ENCODE assay signal across 1 cellular context in genomic region chr2:215680605-215681598, GRCh38.
TF ChIP-seq lines count a peak whose summit lies in the region.

No MANE protein-coding gene starts in this region.

TF ChIP-seq in HepG2, 621 proteins besides CTCF, POLR2A, EP300 and RAD21 (continued from another document and continues in another):
- TF ChIP-seq, protein P1, sequence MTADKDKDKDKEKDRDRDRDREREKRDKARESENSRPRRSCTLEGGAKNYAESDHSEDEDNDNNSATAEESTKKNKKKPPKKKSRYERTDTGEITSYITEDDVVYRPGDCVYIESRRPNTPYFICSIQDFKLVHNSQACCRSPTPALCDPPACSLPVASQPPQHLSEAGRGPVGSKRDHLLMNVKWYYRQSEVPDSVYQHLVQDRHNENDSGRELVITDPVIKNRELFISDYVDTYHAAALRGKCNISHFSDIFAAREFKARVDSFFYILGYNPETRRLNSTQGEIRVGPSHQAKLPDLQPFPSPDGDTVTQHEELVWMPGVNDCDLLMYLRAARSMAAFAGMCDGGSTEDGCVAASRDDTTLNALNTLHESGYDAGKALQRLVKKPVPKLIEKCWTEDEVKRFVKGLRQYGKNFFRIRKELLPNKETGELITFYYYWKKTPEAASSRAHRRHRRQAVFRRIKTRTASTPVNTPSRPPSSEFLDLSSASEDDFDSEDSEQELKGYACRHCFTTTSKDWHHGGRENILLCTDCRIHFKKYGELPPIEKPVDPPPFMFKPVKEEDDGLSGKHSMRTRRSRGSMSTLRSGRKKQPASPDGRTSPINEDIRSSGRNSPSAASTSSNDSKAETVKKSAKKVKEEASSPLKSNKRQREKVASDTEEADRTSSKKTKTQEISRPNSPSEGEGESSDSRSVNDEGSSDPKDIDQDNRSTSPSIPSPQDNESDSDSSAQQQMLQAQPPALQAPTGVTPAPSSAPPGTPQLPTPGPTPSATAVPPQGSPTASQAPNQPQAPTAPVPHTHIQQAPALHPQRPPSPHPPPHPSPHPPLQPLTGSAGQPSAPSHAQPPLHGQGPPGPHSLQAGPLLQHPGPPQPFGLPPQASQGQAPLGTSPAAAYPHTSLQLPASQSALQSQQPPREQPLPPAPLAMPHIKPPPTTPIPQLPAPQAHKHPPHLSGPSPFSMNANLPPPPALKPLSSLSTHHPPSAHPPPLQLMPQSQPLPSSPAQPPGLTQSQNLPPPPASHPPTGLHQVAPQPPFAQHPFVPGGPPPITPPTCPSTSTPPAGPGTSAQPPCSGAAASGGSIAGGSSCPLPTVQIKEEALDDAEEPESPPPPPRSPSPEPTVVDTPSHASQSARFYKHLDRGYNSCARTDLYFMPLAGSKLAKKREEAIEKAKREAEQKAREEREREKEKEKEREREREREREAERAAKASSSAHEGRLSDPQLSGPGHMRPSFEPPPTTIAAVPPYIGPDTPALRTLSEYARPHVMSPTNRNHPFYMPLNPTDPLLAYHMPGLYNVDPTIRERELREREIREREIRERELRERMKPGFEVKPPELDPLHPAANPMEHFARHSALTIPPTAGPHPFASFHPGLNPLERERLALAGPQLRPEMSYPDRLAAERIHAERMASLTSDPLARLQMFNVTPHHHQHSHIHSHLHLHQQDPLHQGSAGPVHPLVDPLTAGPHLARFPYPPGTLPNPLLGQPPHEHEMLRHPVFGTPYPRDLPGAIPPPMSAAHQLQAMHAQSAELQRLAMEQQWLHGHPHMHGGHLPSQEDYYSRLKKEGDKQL (CRISPR knock-in tag; IDR thresholded peaks at IDR 0.05; ENCODE audit: low read depth), result peak; percentile 93
- TF ChIP-seq MYC (CRISPR knock-in tag; IDR thresholded peaks at IDR 0.05; ENCODE audit: borderline replicate concordance) (peak; percentile 57; the same call in 1 of the 2 replicates), HOXA3 (CRISPR knock-in tag; IDR thresholded peaks at IDR 0.05) (peak; percentile 85), SP4 (CRISPR knock-in tag; IDR thresholded peaks at IDR 0.05) (peak; percentile 64; the same call in 1 of the 2 replicates), ZNF761 (CRISPR knock-in tag; conservative IDR thresholded peaks at IDR 0.05) (peak; percentile 71; the same call in 1 of the 2 replicates), ZNF407 (CRISPR knock-in tag; IDR thresholded peaks at IDR 0.05; ENCODE audit: not compliant biosample characterization) (no peak), PCBP2 (optimal IDR thresholded peaks at IDR 0.05; ENCODE audit: low read depth, low read length, poor library complexity, severe bottlenecking) (no peak), KMT2B (CRISPR knock-in tag; IDR thresholded peaks at IDR 0.05) (0 out of 2 replicates have a peak, but pooled peaks have one; percentile 38), KLF11 (CRISPR knock-in tag; IDR thresholded peaks at IDR 0.05) (peak; percentile 60; the same call in 1 of the 2 replicates), ZNF234 (CRISPR knock-in tag; conservative IDR thresholded peaks at IDR 0.05) (no peak), HNRNPH1 (optimal IDR thresholded peaks at IDR 0.05; ENCODE audit: low read depth, low read length) (no peak), ZBTB4 (CRISPR knock-in tag; IDR thresholded peaks at IDR 0.05; ENCODE audit: borderline replicate concordance) (0 out of 2 replicates have a peak, but pooled peaks have one; percentile 67), ZNF674 (CRISPR knock-in tag; IDR thresholded peaks at IDR 0.05; ENCODE audit: low read depth) (no peak), SAFB2 (CRISPR knock-in tag; IDR thresholded peaks at IDR 0.05; ENCODE audit: borderline replicate concordance, low read depth) (peak; percentile 83; the same call in 1 of the 2 replicates), KDM3A (CRISPR knock-in tag; IDR thresholded peaks at IDR 0.05; ENCODE audit: low read depth) (peak; percentile 83), MAFK (conservative IDR thresholded peaks at IDR 0.05 in 1 of 2, IDR thresholded peaks at IDR 0.05 in 1 of 2; ENCODE audit: low read length in 2 of 2) (peak; percentile 58 to 69), ARNT (IDR thresholded peaks at IDR 0.05) (no peak), XRCC5 (optimal IDR thresholded peaks at IDR 0.05; ENCODE audit: low read length) (peak; percentile 29), HIVEP1 (CRISPR knock-in tag; IDR thresholded peaks at IDR 0.05) (no peak; the same call in 1 of the 2 replicates), ZNF670 (CRISPR knock-in tag; IDR thresholded peaks at IDR 0.05; ENCODE audit: borderline replicate concordance) (no peak), ZFP90 (CRISPR knock-in tag; IDR thresholded peaks at IDR 0.05; ENCODE audit: borderline replicate concordance) (peak; percentile 83; the same call in 1 of the 2 replicates), AKAP8 (CRISPR knock-in tag; IDR thresholded peaks at IDR 0.05) (peak; percentile 77; the same call in 1 of the 2 replicates), KIAA2018 (CRISPR knock-in tag; IDR thresholded peaks at IDR 0.05; ENCODE audit: borderline replicate concordance) (0 out of 2 replicates have a peak, but pooled peaks have one; percentile 31), ZNF343 (CRISPR knock-in tag; IDR thresholded peaks at IDR 0.05) (peak; percentile 74; the same call in 1 of the 2 replicates), JUN (CRISPR knock-in tag; IDR thresholded peaks at IDR 0.05) (peak; percentile 99)
